ENCODE assay signal across 1 cellular context in genomic region chr18:3255611-3256165, GRCh38.
TF ChIP-seq lines count a peak whose summit lies in the region.

No MANE protein-coding gene starts in this region.

TF ChIP-seq in GM23338, 12 proteins besides CTCF, POLR2A, EP300 and RAD21:
- TF ChIP-seq, protein P1, sequence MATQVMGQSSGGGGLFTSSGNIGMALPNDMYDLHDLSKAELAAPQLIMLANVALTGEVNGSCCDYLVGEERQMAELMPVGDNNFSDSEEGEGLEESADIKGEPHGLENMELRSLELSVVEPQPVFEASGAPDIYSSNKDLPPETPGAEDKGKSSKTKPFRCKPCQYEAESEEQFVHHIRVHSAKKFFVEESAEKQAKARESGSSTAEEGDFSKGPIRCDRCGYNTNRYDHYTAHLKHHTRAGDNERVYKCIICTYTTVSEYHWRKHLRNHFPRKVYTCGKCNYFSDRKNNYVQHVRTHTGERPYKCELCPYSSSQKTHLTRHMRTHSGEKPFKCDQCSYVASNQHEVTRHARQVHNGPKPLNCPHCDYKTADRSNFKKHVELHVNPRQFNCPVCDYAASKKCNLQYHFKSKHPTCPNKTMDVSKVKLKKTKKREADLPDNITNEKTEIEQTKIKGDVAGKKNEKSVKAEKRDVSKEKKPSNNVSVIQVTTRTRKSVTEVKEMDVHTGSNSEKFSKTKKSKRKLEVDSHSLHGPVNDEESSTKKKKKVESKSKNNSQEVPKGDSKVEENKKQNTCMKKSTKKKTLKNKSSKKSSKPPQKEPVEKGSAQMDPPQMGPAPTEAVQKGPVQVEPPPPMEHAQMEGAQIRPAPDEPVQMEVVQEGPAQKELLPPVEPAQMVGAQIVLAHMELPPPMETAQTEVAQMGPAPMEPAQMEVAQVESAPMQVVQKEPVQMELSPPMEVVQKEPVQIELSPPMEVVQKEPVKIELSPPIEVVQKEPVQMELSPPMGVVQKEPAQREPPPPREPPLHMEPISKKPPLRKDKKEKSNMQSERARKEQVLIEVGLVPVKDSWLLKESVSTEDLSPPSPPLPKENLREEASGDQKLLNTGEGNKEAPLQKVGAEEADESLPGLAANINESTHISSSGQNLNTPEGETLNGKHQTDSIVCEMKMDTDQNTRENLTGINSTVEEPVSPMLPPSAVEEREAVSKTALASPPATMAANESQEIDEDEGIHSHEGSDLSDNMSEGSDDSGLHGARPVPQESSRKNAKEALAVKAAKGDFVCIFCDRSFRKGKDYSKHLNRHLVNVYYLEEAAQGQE (IDR thresholded peaks at IDR 0.05; ENCODE audit: unreplicated experiment): no peak
- TF ChIP-seq NANOG (IDR thresholded peaks at IDR 0.05; ENCODE audit: borderline replicate concordance) (no peak), ZNF114 (CRISPR knock-in tag; IDR thresholded peaks at IDR 0.05) (no peak), JUNB (IDR thresholded peaks at IDR 0.05; ENCODE audit: unreplicated experiment) (no peak), CREB1 (CRISPR knock-in tag; IDR thresholded peaks at IDR 0.05; ENCODE audit: low read depth) (no peak), EZH2 (IDR thresholded peaks at IDR 0.05; ENCODE audit: low read depth, unreplicated experiment) (no peak), EZH2phosphoT487 (IDR thresholded peaks at IDR 0.05; ENCODE audit: unreplicated experiment) (no peak), STAT1 (IDR thresholded peaks at IDR 0.05; ENCODE audit: unreplicated experiment) (no peak), POLR2AphosphoS5 (IDR thresholded peaks at IDR 0.05; ENCODE audit: low read depth) (no peak), ZNF331 (CRISPR knock-in tag; IDR thresholded peaks at IDR 0.05; ENCODE audit: low read depth) (no peak)
- TF ChIP-seq, protein P2, sequence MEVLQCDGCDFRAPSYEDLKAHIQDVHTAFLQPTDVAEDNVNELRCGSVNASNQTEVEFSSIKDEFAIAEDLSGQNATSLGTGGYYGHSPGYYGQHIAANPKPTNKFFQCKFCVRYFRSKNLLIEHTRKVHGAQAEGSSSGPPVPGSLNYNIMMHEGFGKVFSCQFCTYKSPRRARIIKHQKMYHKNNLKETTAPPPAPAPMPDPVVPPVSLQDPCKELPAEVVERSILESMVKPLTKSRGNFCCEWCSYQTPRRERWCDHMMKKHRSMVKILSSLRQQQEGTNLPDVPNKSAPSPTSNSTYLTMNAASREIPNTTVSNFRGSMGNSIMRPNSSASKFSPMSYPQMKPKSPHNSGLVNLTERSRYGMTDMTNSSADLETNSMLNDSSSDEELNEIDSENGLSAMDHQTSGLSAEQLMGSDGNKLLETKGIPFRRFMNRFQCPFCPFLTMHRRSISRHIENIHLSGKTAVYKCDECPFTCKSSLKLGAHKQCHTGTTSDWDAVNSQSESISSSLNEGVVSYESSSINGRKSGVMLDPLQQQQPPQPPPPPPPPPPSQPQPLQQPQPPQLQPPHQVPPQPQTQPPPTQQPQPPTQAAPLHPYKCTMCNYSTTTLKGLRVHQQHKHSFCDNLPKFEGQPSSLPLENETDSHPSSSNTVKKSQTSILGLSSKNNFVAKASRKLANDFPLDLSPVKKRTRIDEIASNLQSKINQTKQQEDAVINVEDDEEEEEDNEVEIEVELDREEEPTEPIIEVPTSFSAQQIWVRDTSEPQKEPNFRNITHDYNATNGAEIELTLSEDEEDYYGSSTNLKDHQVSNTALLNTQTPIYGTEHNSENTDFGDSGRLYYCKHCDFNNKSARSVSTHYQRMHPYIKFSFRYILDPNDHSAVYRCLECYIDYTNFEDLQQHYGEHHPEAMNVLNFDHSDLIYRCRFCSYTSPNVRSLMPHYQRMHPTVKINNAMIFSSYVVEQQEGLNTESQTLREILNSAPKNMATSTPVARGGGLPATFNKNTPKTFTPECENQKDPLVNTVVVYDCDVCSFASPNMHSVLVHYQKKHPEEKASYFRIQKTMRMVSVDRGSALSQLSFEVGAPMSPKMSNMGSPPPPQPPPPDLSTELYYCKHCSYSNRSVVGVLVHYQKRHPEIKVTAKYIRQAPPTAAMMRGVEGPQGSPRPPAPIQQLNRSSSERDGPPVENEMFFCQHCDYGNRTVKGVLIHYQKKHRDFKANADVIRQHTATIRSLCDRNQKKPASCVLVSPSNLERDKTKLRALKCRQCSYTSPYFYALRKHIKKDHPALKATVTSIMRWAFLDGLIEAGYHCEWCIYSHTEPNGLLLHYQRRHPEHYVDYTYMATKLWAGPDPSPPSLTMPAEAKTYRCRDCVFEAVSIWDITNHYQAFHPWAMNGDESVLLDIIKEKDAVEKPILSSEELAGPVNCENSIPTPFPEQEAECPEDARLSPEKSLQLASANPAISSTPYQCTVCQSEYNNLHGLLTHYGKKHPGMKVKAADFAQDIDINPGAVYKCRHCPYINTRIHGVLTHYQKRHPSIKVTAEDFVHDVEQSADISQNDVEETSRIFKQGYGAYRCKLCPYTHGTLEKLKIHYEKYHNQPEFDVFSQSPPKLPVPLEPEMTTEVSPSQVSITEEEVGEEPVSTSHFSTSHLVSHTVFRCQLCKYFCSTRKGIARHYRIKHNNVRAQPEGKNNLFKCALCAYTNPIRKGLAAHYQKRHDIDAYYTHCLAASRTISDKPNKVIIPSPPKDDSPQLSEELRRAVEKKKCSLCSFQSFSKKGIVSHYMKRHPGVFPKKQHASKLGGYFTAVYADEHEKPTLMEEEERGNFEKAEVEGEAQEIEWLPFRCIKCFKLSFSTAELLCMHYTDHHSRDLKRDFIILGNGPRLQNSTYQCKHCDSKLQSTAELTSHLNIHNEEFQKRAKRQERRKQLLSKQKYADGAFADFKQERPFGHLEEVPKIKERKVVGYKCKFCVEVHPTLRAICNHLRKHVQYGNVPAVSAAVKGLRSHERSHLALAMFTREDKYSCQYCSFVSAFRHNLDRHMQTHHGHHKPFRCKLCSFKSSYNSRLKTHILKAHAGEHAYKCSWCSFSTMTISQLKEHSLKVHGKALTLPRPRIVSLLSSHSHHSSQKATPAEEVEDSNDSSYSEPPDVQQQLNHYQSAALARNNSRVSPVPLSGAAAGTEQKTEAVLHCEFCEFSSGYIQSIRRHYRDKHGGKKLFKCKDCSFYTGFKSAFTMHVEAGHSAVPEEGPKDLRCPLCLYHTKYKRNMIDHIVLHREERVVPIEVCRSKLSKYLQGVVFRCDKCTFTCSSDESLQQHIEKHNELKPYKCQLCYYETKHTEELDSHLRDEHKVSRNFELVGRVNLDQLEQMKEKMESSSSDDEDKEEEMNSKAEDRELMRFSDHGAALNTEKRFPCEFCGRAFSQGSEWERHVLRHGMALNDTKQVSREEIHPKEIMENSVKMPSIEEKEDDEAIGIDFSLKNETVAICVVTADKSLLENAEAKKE (CRISPR knock-in tag; IDR thresholded peaks at IDR 0.05): no peak
- TF ChIP-seq, protein P3, sequence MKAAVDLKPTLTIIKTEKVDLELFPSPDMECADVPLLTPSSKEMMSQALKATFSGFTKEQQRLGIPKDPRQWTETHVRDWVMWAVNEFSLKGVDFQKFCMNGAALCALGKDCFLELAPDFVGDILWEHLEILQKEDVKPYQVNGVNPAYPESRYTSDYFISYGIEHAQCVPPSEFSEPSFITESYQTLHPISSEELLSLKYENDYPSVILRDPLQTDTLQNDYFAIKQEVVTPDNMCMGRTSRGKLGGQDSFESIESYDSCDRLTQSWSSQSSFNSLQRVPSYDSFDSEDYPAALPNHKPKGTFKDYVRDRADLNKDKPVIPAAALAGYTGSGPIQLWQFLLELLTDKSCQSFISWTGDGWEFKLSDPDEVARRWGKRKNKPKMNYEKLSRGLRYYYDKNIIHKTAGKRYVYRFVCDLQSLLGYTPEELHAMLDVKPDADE (IDR thresholded peaks at IDR 0.05): no peak
TF ChIP-seq in GM23338: peak in this region for 0.
